ENCODE assay signal across 2 cellular contexts in genomic region chr7:36309301-36309700, GRCh38.
TF ChIP-seq lines count a peak whose summit lies in the region.

No MANE protein-coding gene starts in this region.

TF ChIP-seq in SK-N-SH treated with all-trans-retinoic acid at 6 μM for 48 hours, 23 proteins besides CTCF, POLR2A, EP300 and RAD21:
- no peak for TF ChIP-seq CSRNP3 (CRISPR knock-in tag; IDR thresholded peaks at IDR 0.05)
- TF ChIP-seq PATZ1 (CRISPR knock-in tag; IDR thresholded peaks at IDR 0.05; ENCODE audit: borderline replicate concordance): no peak
- TF ChIP-seq PPARA (CRISPR knock-in tag; IDR thresholded peaks at IDR 0.05; ENCODE audit: borderline replicate concordance): no peak
- no peak for TF ChIP-seq ZC3H10 (CRISPR knock-in tag; IDR thresholded peaks at IDR 0.05)
- no peak for TF ChIP-seq CSDC2 (CRISPR knock-in tag; IDR thresholded peaks at IDR 0.05)
- no peak for TF ChIP-seq ZNF565 (CRISPR knock-in tag; conservative IDR thresholded peaks at IDR 0.05; ENCODE audit: low read depth)
- no peak for TF ChIP-seq TSHZ2 (CRISPR knock-in tag; IDR thresholded peaks at IDR 0.05)
- no peak for TF ChIP-seq ISL1 (CRISPR knock-in tag; IDR thresholded peaks at IDR 0.05)
- no peak for TF ChIP-seq ESRRG (CRISPR knock-in tag; IDR thresholded peaks at IDR 0.05)
- TF ChIP-seq SNAI2 (CRISPR knock-in tag; IDR thresholded peaks at IDR 0.05): no peak
- TF ChIP-seq ARNTL (CRISPR knock-in tag; IDR thresholded peaks at IDR 0.05; ENCODE audit: borderline replicate concordance, low read depth): no peak

TF ChIP-seq in H1, 55 proteins besides CTCF, POLR2A, EP300 and RAD21 (continued from another document):
- TF ChIP-seq CHD7 (IDR thresholded peaks at IDR 0.05; ENCODE audit: insufficient replicate concordance, low read length) (no peak), SUZ12 (IDR thresholded peaks at IDR 0.05; ENCODE audit: low read length) (no peak), HDAC6 (IDR thresholded peaks at IDR 0.05; ENCODE audit: low read depth, low read length) (no peak), CBX5 (IDR thresholded peaks at IDR 0.05; ENCODE audit: low read depth, low read length) (no peak), BCL11A (IDR thresholded peaks at IDR 0.05; ENCODE audit: low read depth in 2 of 2, low read length in 2 of 2) (no peak), KDM1A (IDR thresholded peaks at IDR 0.05; ENCODE audit: borderline replicate concordance, low read length) (no peak), RBBP5 (IDR thresholded peaks at IDR 0.05; ENCODE audit: borderline replicate concordance, low read depth, low read length) (no peak), SP1 (IDR thresholded peaks at IDR 0.05; ENCODE audit: low read depth, low read length) (no peak), CBX8 (IDR thresholded peaks at IDR 0.05; ENCODE audit: borderline replicate concordance, low read depth, low read length) (no peak), JUN (IDR thresholded peaks at IDR 0.05; ENCODE audit: low read depth, low read length) (no peak), NANOG (IDR thresholded peaks at IDR 0.05; ENCODE audit: insufficient read depth, low read depth, low read length, poor library complexity, severe bottlenecking) (no peak)
